Comparison of ENCODE assay signal across 21 cellular contexts in the genomic region with DNA sequence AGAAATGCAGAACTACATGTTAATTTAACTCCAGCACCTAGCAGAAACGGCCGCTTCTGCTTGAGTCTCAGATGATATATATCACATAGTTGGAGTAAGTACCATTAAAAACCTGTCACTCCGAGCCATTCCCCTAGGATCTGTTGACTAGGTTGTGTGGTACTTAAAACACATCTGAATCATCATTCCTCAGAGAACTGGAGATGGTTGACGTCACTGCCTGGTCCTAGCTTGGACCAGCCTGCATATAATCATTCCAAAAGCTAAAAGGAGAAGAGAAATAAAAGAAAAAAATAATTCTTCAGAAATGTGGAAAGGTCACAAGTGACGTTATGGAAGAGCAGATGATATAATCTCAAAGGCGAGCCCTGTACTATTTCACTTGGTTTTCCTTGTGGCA. TPM values are rescaled to one million over a fixed set of nuclear protein-coding genes. Genes with fewer than 3 reads are reported as not detected.
"Had no signal": no experiment of that assay in that cellular context is flagged by ENCODE, and none has a peak within 500 bp of the region (broad histone marks: within the 10 kb centered on the region; RNA-seq: fewer than 3 reads in every experiment).

No MANE protein-coding gene starts in this region.

- H3K27me3 ChIP-seq: hepatocyte, transverse colon, vagina had no signal

- DNase-seq: activated CD4-positive, alpha-beta T cell treated with anti-CD3 and anti-CD28 coated beads for 36 hours; activated CD8-positive, alpha-beta memory T cell treated with anti-CD3 and anti-CD28 coated beads, Interleukin-2, amount 50 U/mL, for 4 hours; activated CD8-positive, alpha-beta T cell treated with anti-CD3 and anti-CD28 coated beads, Interleukin-2, amount 10 ng/mL, durations not matched to agents 7 days and 5 days; activated effector memory CD4-positive, alpha-beta T cell treated with anti-CD3 and anti-CD28 coated beads, Interleukin-2, amount 50 U/mL, for 16 hours; activated T-cell treated with anti-CD3 and anti-CD28 coated beads, Interleukin-2, amount 50 U/mL, for 48 hours; amygdala; cerebellar nuclear complex; effector memory CD4-positive, alpha-beta T cell; left ventricle myocardium inferior; mucosa of descending colon; naive thymus-derived CD8-positive, alpha-beta T cell; retina; stimulated activated CD4-positive, alpha-beta T cell treated with anti-CD3 and anti-CD28 coated beads, Interleukin-2, amount 100 ng/mL, for 48 hours; T-helper 1 cell; T1000; transverse colon; WERI-Rb-1 had no signal

- H3K36me3 ChIP-seq: vagina had no signal

- H3K4me3 ChIP-seq: hepatocyte, left ventricle myocardium inferior, mucosa of descending colon, transverse colon, vagina had no signal

- H3K4me1 ChIP-seq: transverse colon, vagina had no signal

- H3K4me2 ChIP-seq: hepatocyte had no signal

- ATAC-seq: activated CD4-positive, alpha-beta T cell treated with anti-CD3 and anti-CD28 coated beads for 36 hours; activated CD8-positive, alpha-beta T cell treated with anti-CD3 and anti-CD28 coated beads, Interleukin-2, amount 10 ng/mL, durations not matched to agents 7 days and 5 days; mucosa of descending colon; naive thymus-derived CD8-positive, alpha-beta T cell; stimulated activated memory B cell treated with anti-CD40 and anti-IgM and Interleukin-4, amounts not matched to agents 10 μg/mL and 1 μg/mL and 100 μg/mL, for 72 hours had no signal

- H3K9me3 ChIP-seq: left ventricle myocardium inferior, mucosa of descending colon, transverse colon, vagina had no signal

- H3K27ac ChIP-seq: hepatocyte, left ventricle myocardium inferior, transverse colon, vagina, WERI-Rb-1 had no signal

- H2AFZ ChIP-seq: hepatocyte had no signal

RNA-seq across cellular contexts. Expression of a gene that starts 52.9 kb away (rescaled TPM):
- total RNA-seq: activated CD8-positive, alpha-beta T cell treated with anti-CD3 and anti-CD28 coated beads, Interleukin-2, amount 10 ng/mL, durations not matched to agents 7 days and 5 days; hepatocyte; mucosa of descending colon; skeletal muscle tissue; transverse colon; vagina had no signal
- polyA plus RNA-seq: hepatocyte; naive thymus-derived CD8-positive, alpha-beta T cell had no signal
